29 cellular contexts compared by ENCODE assay signal in genomic region chr1:28364888-28365287, GRCh38.
"Had no signal": no experiment of that assay in that cellular context is flagged by ENCODE, and none has a peak within 500 bp of the region (broad histone marks: within the 10 kb centered on the region; RNA-seq: fewer than 3 reads in every experiment).

No MANE protein-coding gene starts in this region.

- H3K36me3 ChIP-seq: left lung, lower lobe of right lung, neural progenitor cell, neutrophil, pancreas, suprapubic skin, thoracic aorta, tibial artery, upper lobe of right lung had no signal

- H3K27ac Mint-ChIP-seq: nephron progenitor cell; neural progenitor cell; stimulated activated effector memory CD8-positive, alpha-beta T cell treated with anti-CD3 and anti-CD28 coated beads, Interleukin-12 subunit alpha, Interleukin-12 subunit beta, amount 100 ng/mL, for 72 hours; stimulated activated naive CD8-positive, alpha-beta T cell treated with anti-CD3 and anti-CD28 coated beads, Interleukin-15, Interleukin-2, amounts not matched to agents 100 ng/mL and 50 ng/mL, for 24 hours had no signal

- H3K4me1 ChIP-seq: lower lobe of right lung had no signal

- H3K9me3 Mint-ChIP-seq: immature natural killer cell; naive B cell; natural killer cell; nephron progenitor cell; neural progenitor cell; stimulated activated effector memory CD8-positive, alpha-beta T cell treated with anti-CD3 and anti-CD28 coated beads, Interleukin-12 subunit alpha, Interleukin-12 subunit beta, amount 100 ng/mL, for 72 hours; stimulated activated naive CD8-positive, alpha-beta T cell treated with anti-CD3 and anti-CD28 coated beads, Interleukin-15, Interleukin-2, amounts not matched to agents 100 ng/mL and 50 ng/mL, for 24 hours had no signal

- H3K27me3 ChIP-seq: left lung, neural progenitor cell, neutrophil, pancreas, suprapubic skin, tibial artery, upper lobe of right lung had no signal

- H3K36me3 Mint-ChIP-seq: immature natural killer cell; naive B cell; natural killer cell; neural progenitor cell; stimulated activated effector memory CD8-positive, alpha-beta T cell treated with anti-CD3 and anti-CD28 coated beads, Interleukin-12 subunit alpha, Interleukin-12 subunit beta, amount 100 ng/mL, for 72 hours had no signal

- DNase-seq: head of caudate nucleus; hippocampal formation; immature natural killer cell; left colon; left lung; lower lobe of right lung; mammary epithelial cell; mesenchymal stem cell; naive B cell; natural killer cell; nephron progenitor cell; occipital lobe; right cardiac atrium; stimulated activated CD4-positive, alpha-beta T cell treated with anti-CD3 and anti-CD28 coated beads, Interleukin-12 subunit alpha, Interleukin-12 subunit beta, amount 100 ng/mL, for 4 hours; stimulated activated CD4-positive, alpha-beta T cell treated with anti-CD3 and anti-CD28 coated beads, Interleukin-15, amount 100 ng/mL, for 24 hours; stimulated activated CD4-positive, alpha-beta T cell treated with anti-CD3 and anti-CD28 coated beads, Interleukin-2, amount 100 ng/mL, for 24 hours; stimulated activated CD4-positive, alpha-beta T cell treated with anti-CD3 and anti-CD28 coated beads, Interleukin-4, amount 100 ng/mL, for 1 hour; stimulated activated naive CD4-positive, alpha-beta T cell had no signal

- H3K4me3 Mint-ChIP-seq: nephron progenitor cell; neural progenitor cell; stimulated activated effector memory CD8-positive, alpha-beta T cell treated with anti-CD3 and anti-CD28 coated beads, Interleukin-12 subunit alpha, Interleukin-12 subunit beta, amount 100 ng/mL, for 72 hours; stimulated activated naive CD8-positive, alpha-beta T cell treated with anti-CD3 and anti-CD28 coated beads, Interleukin-15, Interleukin-2, amounts not matched to agents 100 ng/mL and 50 ng/mL, for 24 hours had no signal

- ATAC-seq: left colon; left lung; lower lobe of right lung; natural killer cell; right cardiac atrium; sciatic nerve; stimulated activated effector memory CD8-positive, alpha-beta T cell treated with anti-CD3 and anti-CD28 coated beads, Interleukin-12 subunit alpha, Interleukin-12 subunit beta, amount 100 ng/mL, for 72 hours; upper lobe of right lung had no signal

- H3K27me3 Mint-ChIP-seq: naive B cell; stimulated activated naive CD8-positive, alpha-beta T cell treated with anti-CD3 and anti-CD28 coated beads, Interleukin-15, Interleukin-2, amounts not matched to agents 100 ng/mL and 50 ng/mL, for 24 hours had no signal

- H3K27ac ChIP-seq: left lung, lower lobe of right lung, neural progenitor cell, neutrophil, thoracic aorta, tibial artery, upper lobe of right lung had no signal

- H3K9me3 ChIP-seq: left lung, lower lobe of right lung, neutrophil, pancreas, suprapubic skin, thoracic aorta, tibial artery, upper lobe of right lung had no signal

- H3K4me3 ChIP-seq: left lung, lower lobe of right lung, neural progenitor cell, pancreas, smooth muscle cell, suprapubic skin, thoracic aorta, tibial artery, upper lobe of right lung had no signal
